Comparison of ENCODE assay signal across 6 cellular contexts in genomic region chr4:33881176-33881575, GRCh38.
"Had no signal": no experiment of that assay in that cellular context is flagged by ENCODE, and none has a peak within 500 bp of the region (broad histone marks: within the 10 kb centered on the region; RNA-seq: fewer than 3 reads in every experiment).

No MANE protein-coding gene starts in this region.

- ATAC-seq: GM23338, HepG2 had no signal

- H3K27ac ChIP-seq: HL-60 had no signal

- DNase-seq: H9, HCEC 1CT, KBM-7 had no signal
